17 cellular contexts compared by ENCODE assay signal in the genomic region with DNA sequence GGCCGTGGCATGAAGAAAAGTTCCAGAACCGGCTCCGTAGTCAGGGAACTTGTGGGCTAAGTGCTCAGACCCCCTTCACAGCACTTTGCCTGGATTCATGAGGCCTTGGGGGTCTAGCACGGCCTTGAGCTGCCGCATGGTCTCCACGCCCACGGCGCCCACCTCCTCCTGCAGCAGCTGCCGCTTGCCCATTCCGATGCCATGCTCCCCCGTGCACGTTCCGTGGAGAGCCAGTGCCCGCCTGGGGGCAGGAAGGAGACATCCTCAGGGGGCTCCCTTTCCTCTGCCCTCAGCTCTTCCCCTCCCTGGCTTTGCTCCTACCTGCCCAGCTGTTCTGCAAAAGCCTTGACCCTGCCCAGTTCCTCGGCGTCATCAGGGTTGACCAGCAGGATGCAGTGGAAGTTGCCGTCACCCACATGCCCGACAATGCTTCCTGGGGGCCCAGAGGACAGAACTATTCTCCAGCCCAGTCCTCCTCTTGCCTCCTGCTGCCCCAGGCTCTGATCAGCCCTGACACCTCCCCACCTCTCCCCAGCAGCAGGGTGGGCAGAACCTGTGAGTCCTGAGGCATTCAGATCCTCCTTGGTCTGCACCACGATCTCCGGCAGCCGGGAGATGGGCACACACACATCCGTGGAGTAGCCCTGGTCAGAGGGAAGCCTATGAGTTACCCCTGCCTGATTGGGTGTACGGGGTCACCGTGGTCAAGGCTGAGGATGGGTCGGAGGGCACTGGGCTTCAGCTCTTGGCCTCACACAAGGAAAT. TPM values are rescaled to one million over a fixed set of nuclear protein-coding genes. Genes with fewer than 3 reads are reported as not detected.
A peak's percentile ranks its signal among the peaks of the same experiment; 100 is the strongest.
DNase-seq lines count a peak whose midpoint lies in the region; ATAC-seq, FAIRE-seq and TF ChIP-seq lines count a peak whose summit lies in the region.
"Had no signal": no experiment of that assay in that cellular context is flagged by ENCODE, and none has a peak within 500 bp of the region (broad histone marks: within the 10 kb centered on the region; RNA-seq: fewer than 3 reads in every experiment).

No MANE protein-coding gene starts in this region.

- H3K27ac Mint-ChIP-seq in brain (peak overlapping the region; percentile 9 to 91 (median 60)), mesothelial cell of epicardium (peak overlapping the region; percentile 39)
- H3K27ac Mint-ChIP-seq: T-cell had no signal

- H3K4me3 Mint-ChIP-seq in brain, result no peak overlapping the region
- H3K4me3 Mint-ChIP-seq in mesothelial cell of epicardium, result no peak overlapping the region
- H3K4me3 Mint-ChIP-seq: naive thymus-derived CD8-positive, alpha-beta T cell; T-cell had no signal

- 48 to 60% (median 52%) methylated on average over 18 to 25 of the region's 25 CpGs for WGBS in heart left ventricle, 4 donors
- 50 to 55% methylated on average over 7 to 25 of the region's 25 CpGs for WGBS in upper lobe of left lung, 2 donors

- no peaks in the 10 kb centered on the region for H3K27me3 Mint-ChIP-seq in brain
- no peaks in the 10 kb centered on the region for H3K27me3 Mint-ChIP-seq in mesothelial cell of epicardium (ENCODE audit: low read depth)

- H3K9me3 Mint-ChIP-seq in brain (peaks cover 0 to 2% (median 0%) of the 10 kb centered on the region in 5 experiments), mesothelial cell of epicardium (no peaks in the 10 kb centered on the region)
- H3K9me3 Mint-ChIP-seq: naive thymus-derived CD8-positive, alpha-beta T cell; T-cell had no signal

- intact Hi-C loops in heart left ventricle (cut with DNase I), result loop anchor here in 7 of 10 donors (5.0 to 10.0 kb wide), 5 partner anchors 208 to 398 kb away; no protein-coding TSS in a partner anchor
- intact Hi-C loops in Right ventricle myocardium superior (cut with DNase I), result loop anchor here (10.0 kb wide), 1 partner anchor 238 kb away; no protein-coding TSS in a partner anchor

- peak overlapping the region; percentile 9 to 98 (median 89) for H3K27ac ChIP-seq in heart left ventricle
- H3K27ac ChIP-seq in upper lobe of left lung, result peak overlapping the region; percentile 34 to 90 (median 70)
- H3K27ac ChIP-seq in caudate nucleus (ENCODE audit: low read depth, low read length), result no peak overlapping the region

- H3K4me3 ChIP-seq in heart left ventricle (peak overlapping the region in 1 of 12 donors; percentile 6), upper lobe of left lung (no peak overlapping the region)
- H3K4me3 ChIP-seq: hepatocyte had no signal

- TF ChIP-seq EP300 in upper lobe of left lung (IDR thresholded peaks at IDR 0.05), result no peak

- no peaks in the 10 kb centered on the region for H3K36me3 Mint-ChIP-seq in brain
- peaks cover 3% of the 10 kb centered on the region for H3K36me3 Mint-ChIP-seq in mesothelial cell of epicardium
- H3K36me3 Mint-ChIP-seq: naive thymus-derived CD8-positive, alpha-beta T cell; T-cell had no signal

- TF ChIP-seq CTCF in heart left ventricle (IDR thresholded peaks at IDR 0.05) (no peak), brain (conservative IDR thresholded peaks at IDR 0.05) (no peak), mesothelial cell of epicardium (IDR thresholded peaks at IDR 0.05; ENCODE audit: unreplicated experiment) (no peak), upper lobe of left lung (IDR thresholded peaks at IDR 0.05) (no peak)

- TF ChIP-seq POLR2A in heart left ventricle (IDR thresholded peaks at IDR 0.05), result no peak
- no peak for TF ChIP-seq POLR2A in upper lobe of left lung (IDR thresholded peaks at IDR 0.05)
- no peak for TF ChIP-seq POLR2A in GM12892 (IDR thresholded peaks at IDR 0.05; ENCODE audit: low read depth, low read length)

- peaks cover 6 to 88% (median 53%) of the 10 kb centered on the region in 12 donors for H3K4me1 ChIP-seq in heart left ventricle
- H3K4me1 ChIP-seq in upper lobe of left lung, result peaks cover 46 to 80% (median 72%) of the 10 kb centered on the region in 4 donors

- H3K36me3 ChIP-seq in heart left ventricle, result peaks cover 0 to 9% (median 0%) of the 10 kb centered on the region in 9 donors
- H3K36me3 ChIP-seq in upper lobe of left lung, result peaks cover 0 to 3% (median 0%) of the 10 kb centered on the region in 4 donors

- H3K4me1 Mint-ChIP-seq in brain (peaks cover 57% of the 10 kb centered on the region), mesothelial cell of epicardium (peaks cover 23% of the 10 kb centered on the region)

- ATAC-seq in heart left ventricle, result no peak
- no peak for ATAC-seq in Right ventricle myocardium superior (ENCODE audit: poor library complexity)
- no peak for ATAC-seq in upper lobe of left lung (ENCODE audit: low FRiP score in 2 of 2)
- ATAC-seq in HG02885 (IDR thresholded peaks at IDR 0.05; ENCODE audit: poor library complexity, unreplicated experiment), result no peak
- ATAC-seq: HCT116; left lobe of liver; naive thymus-derived CD8-positive, alpha-beta T cell; T-cell had no signal

- H3K9me3 ChIP-seq in heart left ventricle (no peaks in the 10 kb centered on the region), upper lobe of left lung (no peaks in the 10 kb centered on the region)

- no peak for FAIRE-seq in GM12892 (lab: Jason Lieb, UNC)

- H3K27me3 ChIP-seq in heart left ventricle (peaks cover 0 to 8% (median 0%) of the 10 kb centered on the region in 9 donors), upper lobe of left lung (no peaks in the 10 kb centered on the region)
- H3K27me3 ChIP-seq: hepatocyte had no signal

- no peak for DNase-seq in heart left ventricle
- DNase-seq in Right ventricle myocardium superior, result no peak
- DNase-seq in mesothelial cell of epicardium (ENCODE audit: low spot score in 2 of 2, unreplicated experiment in 2 of 2), result no peak
- peak in 1 of 2 donors; percentile 79 for DNase-seq in upper lobe of left lung
- no peak for DNase-seq in GM12892 (ENCODE audit: insufficient read length)
- DNase-seq in caudate nucleus (lab: John Stamatoyannopoulos, UW), result no peak
- DNase-seq: activated CD4-positive, CD25-positive, alpha-beta regulatory T cell; naive thymus-derived CD8-positive, alpha-beta T cell; NCI-H2029 treated with DMSO at 0.1 percent for 48 hours; NCI-H774; stimulated activated naive CD4-positive, alpha-beta T cell treated with Interleukin-2 at 50 U/mL for 16 hours; T-cell had no signal

RNA-seq across cellular contexts. Expression of a gene that starts 4.1 kb away (rescaled TPM):
- total RNA-seq in heart left ventricle, result 100 to 1,000 TPM in 3 of 9 donors, 10 to 100 TPM in 6; 56.4 to 185 (median 90.6) TPM
- 100 to 1,000 TPM in 1 of 2 donors, 10 to 100 TPM in 1; 49.0 to 104 TPM for polyA plus RNA-seq in heart left ventricle
- total RNA-seq in Right ventricle myocardium superior, result 84.7 TPM
- 9.0 TPM for polyA plus RNA-seq in brain (ENCODE audit: insufficient read depth, low read depth, low replicate concordance)
- total RNA-seq in mesothelial cell of epicardium, result 0.65 to 0.86 TPM (median 0.66 TPM) in 3 replicates
- total RNA-seq in upper lobe of left lung, result 10 to 100 TPM in 5 of 6 donors, 1 to 10 TPM in 1; 7.8 to 35.6 (median 16.8) TPM
- not detected for polyA plus RNA-seq in GM12892 (2012; ENCODE audit: missing spikeins)
- total RNA-seq: naive thymus-derived CD8-positive, alpha-beta T cell had no signal
- polyA plus RNA-seq: naive thymus-derived CD8-positive, alpha-beta T cell had no signal

RNA-seq across cellular contexts. Expression of a gene that starts 35.9 kb away (rescaled TPM):
- total RNA-seq in heart left ventricle (10 to 100 TPM in 1 of 9 donors, 1 to 10 TPM in 8; 3.8 to 10.7 (median 6.2) TPM), Right ventricle myocardium superior (7.2 TPM), mesothelial cell of epicardium (21.8 to 22.3 TPM (median 21.8 TPM) in 3 replicates), upper lobe of left lung (10 to 100 TPM in 1 of 6 donors, 1 to 10 TPM in 5; 4.2 to 10.8 (median 7.0) TPM)
- polyA plus RNA-seq in heart left ventricle (1 to 10 TPM; 3.1 to 5.5 TPM), brain (ENCODE audit: insufficient read depth, low read depth, low replicate concordance) (17.3 TPM)
- polyA plus RNA-seq in GM12892 (2012; ENCODE audit: missing spikeins), result 8.7 TPM
